In the genomic region with DNA sequence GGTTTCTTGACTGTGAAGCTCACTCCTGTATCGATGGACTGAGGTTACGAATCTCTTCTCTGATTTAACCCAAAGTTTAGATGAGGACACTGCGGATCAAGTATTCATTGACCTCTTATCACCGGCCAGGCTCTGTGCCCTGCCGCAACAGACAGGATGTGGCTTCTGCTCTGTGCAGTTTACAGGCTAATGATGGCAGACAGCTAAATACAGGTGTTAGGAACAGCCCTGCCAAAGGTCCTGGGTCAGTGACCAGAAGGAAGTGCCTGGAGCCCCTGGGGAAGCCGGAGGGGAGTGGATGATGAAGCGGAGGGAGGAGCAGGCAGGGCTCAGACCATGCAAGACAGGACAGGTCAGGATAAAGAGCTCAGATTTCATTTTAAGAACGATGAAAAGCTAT, we compare ENCODE assay signal across 9 cellular contexts. TPM values are rescaled to one million over a fixed set of nuclear protein-coding genes. Genes with fewer than 3 reads are reported as not detected.
A peak's percentile ranks its signal among the peaks of the same experiment; 100 is the strongest.
DNase-seq lines count a peak whose midpoint lies in the region; ATAC-seq and TF ChIP-seq lines count a peak whose summit lies in the region.
"Had no signal": no experiment of that assay in that cellular context is flagged by ENCODE, and none has a peak within 500 bp of the region (broad histone marks: within the 10 kb centered on the region; RNA-seq: fewer than 3 reads in every experiment).

No MANE protein-coding gene starts in this region.

- peak overlapping the region; percentile 54 for H3K4me2 ChIP-seq in MM.1S (ENCODE audit: low read depth, low read length)

- H3K27ac ChIP-seq in MM.1S (ENCODE audit: low read length) (peak overlapping the region; percentile 23; the same call in 1 of the 2 replicates), WERI-Rb-1 (no peak overlapping the region)

- peaks cover 9% of the 10 kb centered on the region for H3K36me3 Mint-ChIP-seq in HFFc6 (ENCODE audit: low read depth)

- H4K20me1 ChIP-seq in MM.1S (ENCODE audit: insufficient read depth, low read length), result no peaks in the 10 kb centered on the region

- H3K4me3 ChIP-seq in MM.1S (ENCODE audit: low read length), result no peak overlapping the region
- no peak overlapping the region for H3K4me3 ChIP-seq in WERI-Rb-1 (ENCODE audit: low read depth, low read length)

- peaks cover 29% of the 10 kb centered on the region for H3F3A ChIP-seq in MM.1S (ENCODE audit: insufficient read depth, low read length)

- peak; percentile 59 for ATAC-seq in GM18867 (IDR thresholded peaks at IDR 0.05; ENCODE audit: unreplicated experiment)

- H3K9me2 ChIP-seq in MM.1S (replicated peaks; ENCODE audit: insufficient read depth, low read length), result no peaks in the 10 kb centered on the region

- 0 out of 2 replicates have a peak, but pooled peaks cover 2% of the 10 kb centered on the region for H3K79me2 ChIP-seq in MM.1S (ENCODE audit: low read length)

- H3K4me1 Mint-ChIP-seq in HFFc6 (ENCODE audit: low read depth), result peaks cover 25% of the 10 kb centered on the region
- H3K4me1 Mint-ChIP-seq: nephron had no signal

- TF ChIP-seq CTCF in HFFc6 (IDR thresholded peaks at IDR 0.05), result no peak
- no peak for TF ChIP-seq CTCF in MM.1S (IDR thresholded peaks at IDR 0.05; ENCODE audit: low read length)
- TF ChIP-seq CTCF in WERI-Rb-1 (IDR thresholded peaks at IDR 0.05; ENCODE audit: low read depth, low read length), result no peak

- peak overlapping the region; percentile 50; the same call in 1 of the 2 replicates for H3K27ac Mint-ChIP-seq in HFFc6
- H3K27ac Mint-ChIP-seq: nephron had no signal

- H3K27me3 Mint-ChIP-seq in HFFc6 (ENCODE audit: insufficient read depth), result peaks cover 1% of the 10 kb centered on the region

- no peaks in the 10 kb centered on the region for H3K9me3 Mint-ChIP-seq in HFFc6
- H3K9me3 Mint-ChIP-seq: nephron had no signal

- no peaks in the 10 kb centered on the region for H3K36me3 ChIP-seq in MM.1S (replicated peaks; ENCODE audit: insufficient read depth, low read length)
- no peaks in the 10 kb centered on the region for H3K36me3 ChIP-seq in WERI-Rb-1

- no peaks in the 10 kb centered on the region for H3K27me3 ChIP-seq in MM.1S (replicated peaks; ENCODE audit: insufficient read depth, low read length)
- no peaks in the 10 kb centered on the region for H3K27me3 ChIP-seq in WERI-Rb-1 (ENCODE audit: insufficient read depth, low read depth, severe bottlenecking)

- peaks cover 22% of the 10 kb centered on the region for H3K4me1 ChIP-seq in MM.1S (ENCODE audit: low read length)

- DNase-seq in HFFc6 (no peak), MM.1S (peak; percentile 79), lung microvascular endothelial cell (ENCODE audit: low read depth in 2 of 2) (peak; percentile 21 to 60), WERI-Rb-1 (no peak), amniotic stem cell (lab: John Stamatoyannopoulos, UW) (no peak), NCI-H1417 (lab: John Stamatoyannopoulos, UW) (no peak), NCI-H2227 (lab: John Stamatoyannopoulos, UW; ENCODE audit: unreplicated experiment) (no peak)

- H3K4me3 Mint-ChIP-seq in HFFc6, result no peak overlapping the region
- H3K4me3 Mint-ChIP-seq: nephron had no signal

- H2AFZ ChIP-seq in MM.1S (ENCODE audit: low read length), result no peak overlapping the region

- no peaks in the 10 kb centered on the region for H3K9me3 ChIP-seq in MM.1S (replicated peaks; ENCODE audit: insufficient read depth, low read length)
- H3K9me3 ChIP-seq in WERI-Rb-1 (ENCODE audit: severe bottlenecking), result no peaks in the 10 kb centered on the region

- no peak overlapping the region; the same call in 1 of the 2 replicates for H3K9ac ChIP-seq in MM.1S (ENCODE audit: low read length)

RNA-seq across cellular contexts. Expression of gene HAPSTR1, which starts 44.4 kb away (rescaled TPM):
- total RNA-seq in HFFc6 (2021; fragmentation: NEBNext Ultra II Directional; extraction: Animal tissue kit (Norgen Biotek cat#: 25700)), result 10 to 100 TPM; 65.0 to 77.4 (median 72.0) TPM
- 41.6 and 56.2 TPM in 2 replicates for total RNA-seq in lung microvascular endothelial cell

Comparison
In these comparisons a context has a peak if more than half of its experiments do, and no peak if none do; other contexts are left out.
1. DNase-seq: peak in MM.1S (single experiment) and lung microvascular endothelial cell (2 of 2); none in HFFc6 (single experiment), WERI-Rb-1 (single experiment), amniotic stem cell (single experiment), NCI-H1417 (0 of 3) and NCI-H2227 (single experiment).